ENCODE assay signal across 7 cellular contexts in the genomic region with DNA sequence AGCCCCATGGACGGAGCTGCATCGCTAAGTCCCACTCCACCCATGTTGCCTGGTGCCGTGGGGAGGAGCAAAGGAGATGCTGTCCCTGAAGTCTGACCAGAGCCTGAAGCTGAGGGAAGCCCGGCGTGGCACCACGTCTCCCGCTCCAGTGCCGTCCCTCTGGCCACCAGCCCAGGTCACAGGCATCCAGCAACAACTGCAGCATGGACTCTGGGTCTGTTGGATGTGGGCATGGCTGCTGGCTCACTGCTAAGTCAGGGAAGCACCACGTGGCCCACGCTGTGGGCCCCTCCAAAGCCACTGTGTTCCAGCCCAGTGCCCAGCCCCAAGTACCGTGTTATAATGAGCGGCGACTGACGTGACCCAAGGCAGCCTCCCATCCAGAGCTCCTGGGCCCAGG.
A peak's percentile ranks its signal among the peaks of the same experiment; 100 is the strongest.
DNase-seq lines count a peak whose midpoint lies in the region; ATAC-seq, FAIRE-seq and TF ChIP-seq lines count a peak whose summit lies in the region.

No MANE protein-coding gene starts in this region.

- ATAC-seq in HepG2 (no peak), right lobe of liver (no peak), HG03342 (IDR thresholded peaks at IDR 0.05; ENCODE audit: unreplicated experiment) (no peak)

- H4K91ac ChIP-seq in H1 (replicated peaks; ENCODE audit: insufficient read length, low read length), result no peak overlapping the region

- CTCF ChIA-PET in HepG2 (lab: Yijun Ruan, JAX; ENCODE audit: low intra/inter-chr PET ratio, low total read pairs), result interaction anchor here (0.8 to 1.9 kb wide), 9 partner anchors 510 to 1065 kb away, joined by 3 to 12 read pairs (median 6); no protein-coding TSS in a partner anchor
- CTCF ChIA-PET in H1 (lab: Charles Lee; ENCODE audit: partially characterized antibody), result interaction anchor here (0.6 to 5.7 kb wide), 49 partner anchors 16 to 988 kb away, joined by 3 to 68 read pairs (median 6); no protein-coding TSS in a partner anchor

- no peak overlapping the region for H2AK5ac ChIP-seq in H1 (ENCODE audit: low read depth, low read length)

- H4K20me1 ChIP-seq in HepG2 (ENCODE audit: insufficient read depth, low read length) (no peaks in the 10 kb centered on the region), H1 (replicated peaks in 1 of 2; ENCODE audit: control insufficient read depth in 1 of 2, insufficient read depth in 2 of 2, low read length in 2 of 2) (no peaks in the 10 kb centered on the region)

- H3K14ac ChIP-seq in H1 (ENCODE audit: insufficient read length), result no peak overlapping the region

- WGBS in HepG2 (ENCODE audit: low lambda C conversion rate), result no CpG with 5 or more reads among the region's 14 CpGs
- no CpG with 5 or more reads among the region's 14 CpGs for WGBS in right lobe of liver (ENCODE audit: insufficient coverage, low coverage, low lambda C conversion rate, missing lambda C conversion rate)
- 88% methylated on average over 11 of the region's 14 CpGs; no CpG with 5 or more reads in 1 of the 2 experiments for WGBS in H1 (ENCODE audit: extremely low coverage in 1 of 2, insufficient coverage in 1 of 2, insufficient read length in 1 of 2, insufficient replicate concordance in 2 of 2, low coverage in 1 of 2, low lambda C conversion rate in 2 of 2, missing lambda C conversion rate in 1 of 2), 2 experiments
- WGBS in spleen, 5 donors, result 70 to 93% (median 90%) methylated on average over 6 to 14 of the region's 14 CpGs

- H3K36me3 ChIP-seq in HepG2 (replicated peaks in 1 of 2; ENCODE audit: control insufficient read depth in 1 of 2, insufficient read depth in 2 of 2, low read length in 2 of 2), result no peaks in the 10 kb centered on the region
- H3K36me3 ChIP-seq in right lobe of liver, result no peaks in the 10 kb centered on the region
- H3K36me3 ChIP-seq in H1 (ENCODE audit: control insufficient read depth in 2 of 4, insufficient read depth in 4 of 4, low read length in 3 of 4), result no peaks in the 10 kb centered on the region
- H3K36me3 ChIP-seq in spleen, result no peaks in the 10 kb centered on the region

- POLR2A ChIA-PET in HepG2 (lab: Yijun Ruan, JAX) (no interaction called here), H1 (lab: Charles Lee; ENCODE audit: partially characterized antibody) (no interaction called here)

- H2BK120ac ChIP-seq in H1 (replicated peaks; ENCODE audit: low read depth, low read length), result no peak overlapping the region

- intact Hi-C loops in HepG2 (cut with micrococcal nuclease; ENCODE audit: unreplicated experiment), result loop anchor here (2.0 kb wide), 2 partner anchors 511 to 519 kb away; no protein-coding TSS in a partner anchor
- intact Hi-C loops in right lobe of liver (cut with DNase I), result loop anchor here (5.0 to 10.0 kb wide), 6 partner anchors 71 to 811 kb away; no protein-coding TSS in a partner anchor
- intact Hi-C loops in spleen (cut with DNase I; ENCODE audit: low total_unique reads), result loop anchor here (2.0 kb wide), 1 partner anchor 513 kb away; no protein-coding TSS in a partner anchor

- H3K27ac ChIP-seq in HepG2 (ENCODE audit: extremely low read length, insufficient read depth, low read length), result no peak overlapping the region
- H3K27ac ChIP-seq in right lobe of liver, result no peak overlapping the region
- no peak overlapping the region for H3K27ac ChIP-seq in H1 (ENCODE audit: low read depth, low read length)
- no peak overlapping the region for H3K27ac ChIP-seq in spleen

- H3K4me3 ChIP-seq in HepG2 (replicated peaks in 1 of 3; ENCODE audit: insufficient read depth in 1 of 3, low read depth in 2 of 3, low read length in 3 of 3) (no peak overlapping the region), right lobe of liver (no peak overlapping the region), H1 (ENCODE audit: extremely low read depth in 1 of 4, insufficient read depth in 2 of 4, low read depth in 3 of 4, low read length in 4 of 4) (no peak overlapping the region), spleen (no peak overlapping the region)

- H3K79me2 ChIP-seq in HepG2 (ENCODE audit: insufficient read depth, low read length) (no peaks in the 10 kb centered on the region), H1 (ENCODE audit: control insufficient read depth in 1 of 2, insufficient read depth in 2 of 2, low read length in 2 of 2) (no peaks in the 10 kb centered on the region)

- H4K5ac ChIP-seq in H1 (ENCODE audit: insufficient read length, low read depth, low read length), result no peak overlapping the region

- no peak overlapping the region for H2BK5ac ChIP-seq in H1 (ENCODE audit: low read depth, low read length)

- in situ Hi-C loops in HepG2 (cut with HindIII; ENCODE audit: extremely low pct_ligation_motif_present, low pct_unique_long_range_greater_than_20kb), result no loop called here

- H2BK15ac ChIP-seq in H1 (ENCODE audit: low read length), result no peak overlapping the region

- H3K9ac ChIP-seq in HepG2 (ENCODE audit: insufficient read depth, low read depth, low read length) (no peak overlapping the region), H1 (replicated peaks in 1 of 4; ENCODE audit: extremely low read depth in 1 of 4, low read depth in 3 of 4, low read length in 3 of 4) (no peak overlapping the region)

- no peak for TF ChIP-seq CTCF in HepG2 (CRISPR knock-in tag; IDR thresholded peaks at IDR 0.05)
- TF ChIP-seq CTCF in right lobe of liver (IDR thresholded peaks at IDR 0.05), result no peak
- no peak for TF ChIP-seq CTCF in H1 (IDR thresholded peaks at IDR 0.05; ENCODE audit: control extremely low read depth in 1 of 3, insufficient read depth in 1 of 3, low read depth in 1 of 3, low read length in 3 of 3)
- TF ChIP-seq CTCF in spleen (IDR thresholded peaks at IDR 0.05 in 8 of 11, conservative IDR thresholded peaks at IDR 0.05 in 3 of 11), result no peak

- 0 out of 2 replicates have a peak overlapping the region, but pooled peaks have one; percentile 39 for H2BK12ac ChIP-seq in H1 (ENCODE audit: low read depth, low read length)

- TF ChIP-seq EP300 in HepG2 (IDR thresholded peaks at IDR 0.05; ENCODE audit: low read depth in 2 of 2, low read length in 2 of 2) (no peak), HepG2 (CRISPR knock-in tag; IDR thresholded peaks at IDR 0.05; ENCODE audit: borderline replicate concordance) (no peak), H1 (IDR thresholded peaks at IDR 0.05; ENCODE audit: borderline replicate concordance in 1 of 2, low read depth in 2 of 2, low read length in 2 of 2) (no peak)

- H3K23me2 ChIP-seq in H1 (ENCODE audit: low read depth, low read length), result no peaks in the 10 kb centered on the region

- H3K4me1 ChIP-seq in HepG2 (ENCODE audit: insufficient read depth, low read length) (no peaks in the 10 kb centered on the region), right lobe of liver (peaks cover 0 to 18% (median 0%) of the 10 kb centered on the region in 4 donors), H1 (replicated peaks in 1 of 4; ENCODE audit: control insufficient read depth in 3 of 4, insufficient read depth in 4 of 4, low read length in 3 of 4) (no peaks in the 10 kb centered on the region), spleen (peaks cover 0 to 9% (median 0%) of the 10 kb centered on the region in 6 donors)

- H3K27me3 ChIP-seq in HepG2 (ENCODE audit: control insufficient read depth in 1 of 2, insufficient read depth in 2 of 2, low read length in 2 of 2) (no peaks in the 10 kb centered on the region; a peak in 1 of 5 replicates), right lobe of liver (no peaks in the 10 kb centered on the region), H1 (replicated peaks in 1 of 4; ENCODE audit: control insufficient read depth in 3 of 4, extremely low read depth in 1 of 4, insufficient read depth in 3 of 4, low read length in 3 of 4) (no peaks in the 10 kb centered on the region), spleen (replicated peaks in 1 of 7) (peaks cover 0 to 9% (median 0%) of the 10 kb centered on the region in 7 donors)

- TF ChIP-seq RAD21 in HepG2 (CRISPR knock-in tag; IDR thresholded peaks at IDR 0.05), result no peak
- TF ChIP-seq RAD21 in H1 (IDR thresholded peaks at IDR 0.05 in 1 of 2, conservative IDR thresholded peaks at IDR 0.05 in 1 of 2; ENCODE audit: low read depth in 2 of 2, low read length in 2 of 2), result no peak

- H3K79me1 ChIP-seq in H1 (ENCODE audit: low read depth, low read length), result no peaks in the 10 kb centered on the region

- no peak overlapping the region for H3K4me2 ChIP-seq in HepG2 (ENCODE audit: low read depth, low read length)
- no peak overlapping the region for H3K4me2 ChIP-seq in H1 (ENCODE audit: insufficient read depth in 1 of 2, low read depth in 2 of 2, low read length in 2 of 2)

- DNase-seq in HepG2 (ENCODE audit: low spot score) (no peak), right lobe of liver (no peak), H1 (ENCODE audit: low read depth in 1 of 2, low spot score in 2 of 2) (no peak), spleen (peak; percentile 64), NCI-H526 treated with DMSO at 0.1 percent for 48 hours (lab: John Stamatoyannopoulos, UW) (no peak), SIG-M5 (lab: John Stamatoyannopoulos, UW) (no peak)

- FAIRE-seq in HepG2 (lab: Jason Lieb, UNC) (no peak), H1 (lab: Jason Lieb, UNC) (no peak)

- no peak overlapping the region for H2BK20ac ChIP-seq in H1 (ENCODE audit: low read length)

- H4K8ac ChIP-seq in H1 (ENCODE audit: extremely low read depth, insufficient read depth, low read length), result no peak overlapping the region

- H2AFZ ChIP-seq in HepG2 (ENCODE audit: low read length), result no peak overlapping the region
- H2AFZ ChIP-seq in H1 (ENCODE audit: low read length), result no peak overlapping the region

- no TSS peak for BruUV-seq in HepG2 (replicated peaks; lab: Mats Ljungman, UMichigan)

- no peak overlapping the region for H3K18ac ChIP-seq in H1 (ENCODE audit: extremely low read depth, low read length)

- no peaks in the 10 kb centered on the region for H3K9me3 ChIP-seq in HepG2 (ENCODE audit: low read length)
- no peaks in the 10 kb centered on the region for H3K9me3 ChIP-seq in right lobe of liver
- no peaks in the 10 kb centered on the region for H3K9me3 ChIP-seq in H1 (ENCODE audit: insufficient read depth in 2 of 2, low read depth in 1 of 2, low read length in 1 of 2)
- H3K9me3 ChIP-seq in spleen, result no peaks in the 10 kb centered on the region

- TF ChIP-seq POLR2A in HepG2 (IDR thresholded peaks at IDR 0.05; ENCODE audit: insufficient read depth in 1 of 2, low read depth in 2 of 2, low read length in 2 of 2) (no peak), right lobe of liver (IDR thresholded peaks at IDR 0.05) (no peak), H1 (IDR thresholded peaks at IDR 0.05; ENCODE audit: control extremely low read depth in 1 of 2, low read depth in 2 of 2, low read length in 2 of 2) (no peak), spleen (IDR thresholded peaks at IDR 0.05) (no peak)

- no peak overlapping the region for H3K23ac ChIP-seq in H1 (ENCODE audit: insufficient read length)

- no peak overlapping the region for H3K56ac ChIP-seq in H1 (replicated peaks; ENCODE audit: insufficient read length, low read depth, low read length)

- H3K4ac ChIP-seq in H1 (replicated peaks; ENCODE audit: insufficient read length, low read depth, low read length), result no peak overlapping the region

TF ChIP-seq in HepG2, 621 proteins besides CTCF, POLR2A, EP300 and RAD21 (continues in another document):
- no peak for TF ChIP-seq YY1 (IDR thresholded peaks at IDR 0.05; ENCODE audit: insufficient read depth, insufficient replicate concordance, low read depth, low read length)

TF ChIP-seq in H1, 55 proteins besides CTCF, POLR2A, EP300 and RAD21 (continues in another document):
- TF ChIP-seq HDAC6 (IDR thresholded peaks at IDR 0.05; ENCODE audit: low read depth, low read length) (no peak), SIRT6 (IDR thresholded peaks at IDR 0.05; ENCODE audit: low read length) (no peak)
